17 cellular contexts compared by ENCODE assay signal in genomic region chr15:23372891-23373600, GRCh38. TPM values are rescaled to one million over a fixed set of nuclear protein-coding genes. Genes with fewer than 3 reads are reported as not detected.
"Had no signal": no experiment of that assay in that cellular context is flagged by ENCODE, and none has a peak within 500 bp of the region (broad histone marks: within the 10 kb centered on the region; RNA-seq: fewer than 3 reads in every experiment).

No MANE protein-coding gene starts in this region.

RNA-seq across cellular contexts. Expression of gene GOLGA8S, which starts 18.5 kb away (rescaled TPM):
- total RNA-seq: bronchial epithelial cell, epithelial cell of proximal tubule had no signal

RNA-seq across cellular contexts. Expression of gene GOLGA6L26, which starts 39.0 kb away (rescaled TPM):
- total RNA-seq: activated CD4-positive, alpha-beta memory T cell treated with anti-CD3 and anti-CD28 coated beads, Interleukin-2, amount 10 ng/mL, durations not matched to agents 7 days and 5 days; activated CD4-positive, alpha-beta T cell treated with anti-CD3 and anti-CD28 coated beads, Interleukin-2, amount 10 ng/mL, durations not matched to agents 7 days and 5 days; activated naive CD4-positive, alpha-beta T cell treated with anti-CD3 and anti-CD28 coated beads, Interleukin-2, amount 50 U/mL, for 72 hours; activated naive CD8-positive, alpha-beta T cell treated with anti-CD3 and anti-CD28 coated beads, Interleukin-2, amount 10 ng/mL, durations not matched to agents 7 days and 5 days; activated T-cell treated with anti-CD3 and anti-CD28 coated beads, Interleukin-2, amount 50 U/mL, for 72 hours; astrocyte; bronchial epithelial cell; cardiac septum; cerebellum; endodermal cell; epithelial cell of proximal tubule; esophagus mucosa; foreskin keratinocyte; gastrocnemius medialis; heart left ventricle; T-helper 2 cell treated with Interferon-gamma antibody and Interleukin-4, amounts not matched to agents 100 ng/mL and 5 ng/mL, for 36 hours; WTC11 had no signal
